In the genomic region with DNA sequence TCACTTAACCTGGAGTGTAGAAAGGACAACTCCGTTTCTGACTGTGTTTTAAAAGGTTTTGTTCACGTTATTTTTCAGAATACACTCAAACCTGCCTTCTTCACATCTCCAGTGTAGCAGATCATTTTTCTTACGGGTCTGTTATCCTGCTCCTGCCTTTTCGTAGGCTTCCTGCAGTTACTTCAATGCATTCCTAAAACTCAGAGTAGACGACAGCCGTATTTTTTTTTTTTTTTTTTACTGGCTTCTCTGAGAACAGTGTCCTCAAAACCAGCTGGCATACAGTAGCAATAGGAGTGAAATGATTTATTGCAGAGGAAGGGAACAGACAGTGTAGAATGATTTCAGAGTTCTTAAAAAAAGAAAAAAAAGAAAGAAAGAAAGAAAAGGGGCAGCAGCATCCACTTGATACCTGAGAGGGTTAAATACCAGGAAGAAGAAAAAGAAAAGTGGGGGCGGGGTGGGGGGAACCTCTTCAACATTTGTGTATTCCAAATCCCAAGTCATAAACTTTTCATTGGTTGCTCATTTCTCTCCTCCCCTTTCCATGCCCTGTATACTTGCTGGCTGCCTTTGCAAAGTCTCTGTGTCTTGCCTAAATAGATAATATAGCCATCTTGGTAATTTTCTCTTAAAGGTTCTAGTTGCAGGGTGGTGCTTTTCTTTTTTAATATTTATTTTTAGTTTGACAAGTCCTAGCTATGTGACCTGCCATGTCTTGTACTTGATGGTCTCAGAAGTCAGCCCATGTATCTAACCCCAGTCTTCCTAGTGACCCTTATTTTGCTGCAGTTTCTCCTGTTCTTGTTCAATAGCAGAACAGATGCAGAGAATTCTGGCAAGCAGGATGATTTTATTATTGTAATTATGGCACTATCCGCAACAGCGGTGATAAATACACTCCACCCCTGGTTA, we compare ENCODE assay signal across 8 cellular contexts. TPM values are rescaled to one million over a fixed set of nuclear protein-coding genes. Genes with fewer than 3 reads are reported as not detected.
DNase-seq lines count a peak whose midpoint lies in the region; ATAC-seq and TF ChIP-seq lines count a peak whose summit lies in the region.

No MANE protein-coding gene starts in this region.

- peak overlapping the region; percentile 7; the same call in 1 of the 2 replicates for H3K9ac ChIP-seq in SK-N-SH

- CTCF ChIA-PET in SK-N-SH (lab: Yijun Ruan, JAX), result interaction anchor here (0.6 to 2.4 kb wide), 6 partner anchors 7 to 719 kb away, joined by 3 to 9 read pairs (median 4); no protein-coding TSS in a partner anchor

- H3K9me2 ChIP-seq in SK-N-SH, result no peaks in the 10 kb centered on the region

- POLR2A ChIA-PET in SK-N-SH (lab: Yijun Ruan, JAX), result no interaction called here

- H3K27me3 ChIP-seq in SK-N-SH (ENCODE audit: insufficient read depth) (no peaks in the 10 kb centered on the region), right atrium auricular region (no peaks in the 10 kb centered on the region)

- 63% methylated on average over 9 of the region's 9 CpGs for WGBS in SK-N-SH (ENCODE audit: low lambda C conversion rate)

- DNase-seq in H4 (ENCODE audit: low spot score), result peak; percentile 80
- no peak for DNase-seq in SK-N-SH
- DNase-seq in right atrium auricular region (ENCODE audit: low spot score), result no peak
- DNase-seq in skeletal muscle cell (ENCODE audit: low read depth), result no peak
- no peak for DNase-seq in NCI-H146 treated with DMSO at 0.1 percent for 48 hours (lab: John Stamatoyannopoulos, UW; ENCODE audit: unreplicated experiment)
- DNase-seq in mesenteric fat pad (ENCODE audit: low spot score), result no peak
- no peak for DNase-seq in NCI-H2196 treated with DMSO at 0.1 percent for 48 hours (lab: John Stamatoyannopoulos, UW; ENCODE audit: unreplicated experiment)

- TF ChIP-seq RAD21 in SK-N-SH (IDR thresholded peaks at IDR 0.05; ENCODE audit: low read length), result no peak

- no peaks in the 10 kb centered on the region for H3K9me3 ChIP-seq in SK-N-SH
- no peaks in the 10 kb centered on the region for H3K9me3 ChIP-seq in right atrium auricular region

- H3F3A ChIP-seq in SK-N-SH (replicated peaks; ENCODE audit: insufficient read depth), result peaks cover 5% of the 10 kb centered on the region

- peak overlapping the region; percentile 73 for H3K4me2 ChIP-seq in SK-N-SH

- H2AFZ ChIP-seq in SK-N-SH (ENCODE audit: low read depth), result peak overlapping the region; percentile 26; the same call in 1 of the 2 replicates

- peak overlapping the region; percentile 36 to 52; a peak in 3 of 4 replicates for H3K4me3 ChIP-seq in SK-N-SH (ENCODE audit: low read depth in 2 of 2, low read length in 1 of 2)
- H3K4me3 ChIP-seq in right atrium auricular region, result peak overlapping the region; percentile 63 to 71
- H3K4me3 ChIP-seq in skeletal muscle cell (ENCODE audit: low read depth, low read length), result peak overlapping the region; percentile 70

- ATAC-seq in GM21576 (IDR thresholded peaks at IDR 0.05; ENCODE audit: unreplicated experiment), result no peak

- peak overlapping the region; percentile 51 to 86; a peak in 3 of 4 replicates for H3K27ac ChIP-seq in SK-N-SH (ENCODE audit: low read depth in 2 of 2, low read length in 1 of 2)
- H3K27ac ChIP-seq in right atrium auricular region, result peak overlapping the region; percentile 76 to 92

- H3K4me1 ChIP-seq in SK-N-SH (ENCODE audit: control insufficient read depth in 1 of 2, insufficient read depth in 2 of 2, low read depth in 1 of 2, low read length in 1 of 2) (peaks cover 7 to 22% of the 10 kb centered on the region in 2 experiments; a peak in 2 of 4 replicates), right atrium auricular region (peaks cover 0 to 42% of the 10 kb centered on the region in 2 donors)

- peaks cover 0 to 5% of the 10 kb centered on the region in 2 experiments for H3K36me3 ChIP-seq in SK-N-SH (replicated peaks in 1 of 2; ENCODE audit: control insufficient read depth in 1 of 2, insufficient read depth in 2 of 2, low read length in 1 of 2)
- H3K36me3 ChIP-seq in right atrium auricular region, result no peaks in the 10 kb centered on the region

- no peaks in the 10 kb centered on the region for H4K20me1 ChIP-seq in SK-N-SH (ENCODE audit: insufficient read depth)

- TF ChIP-seq CTCF in SK-N-SH (IDR thresholded peaks at IDR 0.05) (no peak), right atrium auricular region (IDR thresholded peaks at IDR 0.05) (no peak)

- TF ChIP-seq EP300 in SK-N-SH (IDR thresholded peaks at IDR 0.05; ENCODE audit: borderline replicate concordance in 1 of 2, low read depth in 1 of 2, low read length in 1 of 2), result no peak

- H3K79me2 ChIP-seq in SK-N-SH (ENCODE audit: insufficient read depth), result no peaks in the 10 kb centered on the region

TF ChIP-seq in SK-N-SH, 30 proteins besides CTCF, POLR2A, EP300 and RAD21:
- TF ChIP-seq, protein P1, sequence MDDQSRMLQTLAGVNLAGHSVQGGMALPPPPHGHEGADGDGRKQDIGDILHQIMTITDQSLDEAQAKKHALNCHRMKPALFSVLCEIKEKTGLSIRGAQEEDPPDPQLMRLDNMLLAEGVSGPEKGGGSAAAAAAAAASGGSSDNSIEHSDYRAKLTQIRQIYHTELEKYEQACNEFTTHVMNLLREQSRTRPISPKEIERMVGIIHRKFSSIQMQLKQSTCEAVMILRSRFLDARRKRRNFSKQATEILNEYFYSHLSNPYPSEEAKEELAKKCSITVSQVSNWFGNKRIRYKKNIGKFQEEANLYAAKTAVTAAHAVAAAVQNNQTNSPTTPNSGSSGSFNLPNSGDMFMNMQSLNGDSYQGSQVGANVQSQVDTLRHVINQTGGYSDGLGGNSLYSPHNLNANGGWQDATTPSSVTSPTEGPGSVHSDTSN (IDR thresholded peaks at IDR 0.05), result 0 out of 2 replicates have a peak, but pooled peaks have one; percentile 17
- TF ChIP-seq FOXJ3 (CRISPR knock-in tag; IDR thresholded peaks at IDR 0.05), result no peak

RNA-seq across cellular contexts. Expression of a gene that starts 2.8 kb away (rescaled TPM):
- total RNA-seq in H4 (2014; rRNA removed; shearing (Covaris generic)), result 14.7 and 18.7 TPM in 2 replicates
- 2.4 and 3.8 TPM in 2 replicates for polyA plus RNA-seq in SK-N-SH (2012; rRNA removed)
- polyA plus RNA-seq in SK-N-SH (2012; cell fraction: cytosol; rRNA removed), result 4.0 and 5.1 TPM in 2 replicates
- 2.6 and 7.2 TPM in 2 replicates for polyA plus RNA-seq in SK-N-SH (2012; cell fraction: nucleus; rRNA removed)
- total RNA-seq in right atrium auricular region, result 1 to 10 TPM; 4.3 to 8.7 TPM
- total RNA-seq in mesenteric fat pad, result 1.6 TPM
